In the genomic region with DNA sequence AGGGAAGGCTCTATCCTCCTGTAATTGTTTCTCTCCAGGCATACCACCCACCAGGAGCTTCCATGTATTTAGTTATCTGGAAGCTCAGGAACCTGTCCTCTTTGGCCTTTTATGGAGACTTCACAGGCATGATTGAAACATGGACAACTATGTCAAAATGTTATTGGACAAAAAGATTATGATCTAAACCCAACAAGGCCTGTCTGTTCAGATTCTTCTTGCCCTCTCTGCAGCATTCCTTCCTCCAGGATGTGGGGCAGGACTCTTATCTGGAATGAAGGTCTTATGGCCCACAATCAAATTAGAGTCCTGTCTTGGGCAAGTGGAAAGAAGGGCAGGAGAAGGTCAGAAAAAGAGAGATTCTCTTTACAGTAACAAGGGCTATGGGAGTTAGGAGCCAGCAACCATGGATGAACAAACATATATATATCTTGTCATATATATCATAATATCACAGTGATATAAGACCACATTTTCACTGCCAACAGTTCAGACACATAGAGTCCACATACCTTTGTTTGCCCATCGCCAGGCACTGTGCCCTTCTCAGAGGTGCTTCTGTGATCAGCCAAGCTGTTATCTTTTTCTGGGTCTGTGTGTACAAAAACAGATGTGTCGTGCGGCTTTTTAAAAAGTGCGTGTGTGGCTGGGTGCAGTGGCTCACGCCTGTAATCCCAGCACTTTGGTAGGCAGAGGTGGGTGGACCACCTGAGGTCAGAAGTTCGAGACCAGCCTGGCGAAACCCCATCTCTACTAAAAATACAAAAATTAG, we compare ENCODE assay signal across 17 cellular contexts.
"Had no signal": no experiment of that assay in that cellular context is flagged by ENCODE, and none has a peak within 500 bp of the region (broad histone marks: within the 10 kb centered on the region; RNA-seq: fewer than 3 reads in every experiment).

No MANE protein-coding gene starts in this region.

- H3K27me3 ChIP-seq: gastroesophageal sphincter, upper lobe of right lung had no signal

- H3K27me3 Mint-ChIP-seq: activated CD4-positive, alpha-beta T cell treated with anti-CD3 and anti-CD28 coated beads for 36 hours; activated CD8-positive, alpha-beta T cell treated with anti-CD3 and anti-CD28 coated beads for 36 hours; memory B cell; natural killer cell treated with Interleukin-12 subunit alpha and Interleukin-12 subunit beta and Interleukin-15 and Interleukin-18, amount 100 ng/mL, for 72 hours had no signal

- H3K9me3 ChIP-seq: gastroesophageal sphincter, upper lobe of right lung had no signal

- DNase-seq: activated CD4-positive, alpha-beta T cell treated with anti-CD3 and anti-CD28 coated beads for 36 hours; activated CD8-positive, alpha-beta memory T cell treated with anti-CD3 and anti-CD28 coated beads, Interleukin-2, amount 50 U/mL, for 4 hours; activated CD8-positive, alpha-beta T cell treated with anti-CD3 and anti-CD28 coated beads for 36 hours; activated naive CD4-positive, alpha-beta T cell treated with Interleukin-2 at 50 U/mL for 16 hours; erythroblast; islet precursor cell; stimulated activated CD4-positive, alpha-beta T cell treated with anti-CD3 and anti-CD28 coated beads, Interleukin-15, amount 100 ng/mL, for 24 hours; stimulated activated CD4-positive, alpha-beta T cell treated with anti-CD3 and anti-CD28 coated beads, Interleukin-4, amount 100 ng/mL, for 4 hours; stimulated activated CD8-positive, alpha-beta memory T cell treated with anti-CD3 and anti-CD28 coated beads, Interleukin-4, amount 100 ng/mL, for 48 hours; stimulated activated naive CD8-positive, alpha-beta T cell treated with anti-CD3 and anti-CD28 coated beads, Interleukin-15, Interleukin-2, amounts not matched to agents 100 U/mL and 50 U/mL, for 24 hours; upper lobe of right lung had no signal

- H3K36me3 Mint-ChIP-seq: natural killer cell treated with Interleukin-12 subunit alpha and Interleukin-12 subunit beta and Interleukin-15 and Interleukin-18, amount 100 ng/mL, for 72 hours had no signal

- H3K4me3 Mint-ChIP-seq: activated CD4-positive, alpha-beta T cell treated with anti-CD3 and anti-CD28 coated beads for 36 hours; activated CD8-positive, alpha-beta T cell treated with anti-CD3 and anti-CD28 coated beads for 36 hours; memory B cell; natural killer cell treated with Interleukin-12 subunit alpha and Interleukin-12 subunit beta and Interleukin-15 and Interleukin-18, amount 100 ng/mL, for 72 hours; T-helper 1 cell treated with Interleukin-12 subunit alpha and Interleukin-12 subunit beta and Interleukin-4 antibody, amounts not matched to agents 30 μg/mL and 1 μg/mL, for 36 hours had no signal

- H3K4me3 ChIP-seq: gastroesophageal sphincter, skin epidermis, upper lobe of right lung had no signal

- H3K9me3 Mint-ChIP-seq: activated CD8-positive, alpha-beta T cell treated with anti-CD3 and anti-CD28 coated beads for 36 hours; memory B cell; natural killer cell treated with Interleukin-12 subunit alpha and Interleukin-12 subunit beta and Interleukin-15 and Interleukin-18, amount 100 ng/mL, for 72 hours; T-helper 1 cell treated with Interleukin-12 subunit alpha and Interleukin-12 subunit beta and Interleukin-4 antibody, amounts not matched to agents 30 μg/mL and 1 μg/mL, for 36 hours had no signal

- ATAC-seq: activated CD4-positive, alpha-beta T cell treated with anti-CD3 and anti-CD28 coated beads for 36 hours; activated CD8-positive, alpha-beta T cell treated with anti-CD3 and anti-CD28 coated beads for 36 hours; gastroesophageal sphincter; left lobe of liver; natural killer cell treated with Interleukin-12 subunit alpha and Interleukin-12 subunit beta and Interleukin-15 and Interleukin-18, amount 100 ng/mL, for 72 hours; stimulated activated naive CD8-positive, alpha-beta T cell treated with anti-CD3 and anti-CD28 coated beads, Interleukin-15, Interleukin-2, amounts not matched to agents 100 U/mL and 50 U/mL, for 24 hours; upper lobe of right lung had no signal

- H3K27ac ChIP-seq: upper lobe of right lung had no signal

- H3K27ac Mint-ChIP-seq: activated CD8-positive, alpha-beta T cell treated with anti-CD3 and anti-CD28 coated beads for 36 hours; natural killer cell treated with Interleukin-12 subunit alpha and Interleukin-12 subunit beta and Interleukin-15 and Interleukin-18, amount 100 ng/mL, for 72 hours; T-helper 1 cell treated with Interleukin-12 subunit alpha and Interleukin-12 subunit beta and Interleukin-4 antibody, amounts not matched to agents 30 μg/mL and 1 μg/mL, for 36 hours had no signal
